In genomic region chr14:64507376-64508156, GRCh38 we compare ENCODE assay signal across 9 cellular contexts. TPM values are rescaled to one million over a fixed set of nuclear protein-coding genes. Genes with fewer than 3 reads are reported as not detected.
DNase-seq lines count a peak whose midpoint lies in the region; ATAC-seq and TF ChIP-seq lines count a peak whose summit lies in the region.
"Had no signal": no experiment of that assay in that cellular context is flagged by ENCODE, and none has a peak within 500 bp of the region (broad histone marks: within the 10 kb centered on the region; RNA-seq: fewer than 3 reads in every experiment).

No MANE protein-coding gene starts in this region.

- H3K27ac Mint-ChIP-seq in CD4-positive, alpha-beta T cell: peak overlapping the region; percentile 100
- peak overlapping the region; percentile 8 to 52 (median 52) for H3K27ac Mint-ChIP-seq in nephron

- CTCF ChIA-PET in CD4-positive, alpha-beta T cell (lab: Charles Lee): interaction anchor here (0.6 to 1.7 kb wide), 6 partner anchors 14 to 865 kb away, joined by 3 read pairs; no protein-coding TSS in a partner anchor

- no peaks in the 10 kb centered on the region for H3K9me3 Mint-ChIP-seq in CD4-positive, alpha-beta T cell
- no peaks in the 10 kb centered on the region for H3K9me3 Mint-ChIP-seq in nephron

- no peaks in the 10 kb centered on the region for H3K9me3 ChIP-seq in CD4-positive, alpha-beta T cell (ENCODE audit: control insufficient read depth, low read length)
- H3K9me3 ChIP-seq in testis: no peaks in the 10 kb centered on the region

- no peak for TF ChIP-seq CTCF in CD4-positive, alpha-beta T cell (IDR thresholded peaks at IDR 0.05)
- no peak for TF ChIP-seq CTCF in nephron (IDR thresholded peaks at IDR 0.05; ENCODE audit: unreplicated experiment in 3 of 3)
- no peak for TF ChIP-seq CTCF in testis (IDR thresholded peaks at IDR 0.05)

- H3K36me3 ChIP-seq in testis (ENCODE audit: low read depth, missing control alignments): no peaks in the 10 kb centered on the region
- H3K36me3 ChIP-seq: cardiac muscle cell had no signal

- POLR2A ChIA-PET in CD4-positive, alpha-beta T cell (lab: Charles Lee): no interaction called here

- WGBS in testis, 2 donors: 72% methylated on average over 4 of the region's 4 CpGs

- H3K4me3 ChIP-seq in testis: no peak overlapping the region
- H3K4me3 ChIP-seq: cardiac muscle cell had no signal

- TF ChIP-seq POLR2A in testis (IDR thresholded peaks at IDR 0.05): no peak

- H3K4me3 Mint-ChIP-seq in CD4-positive, alpha-beta T cell: peak overlapping the region; percentile 100
- H3K4me3 Mint-ChIP-seq in nephron: peak overlapping the region; percentile 86 to 91 (median 90)

- peaks cover 35% of the 10 kb centered on the region for H3K36me3 Mint-ChIP-seq in CD4-positive, alpha-beta T cell (ENCODE audit: low read depth)
- no peaks in the 10 kb centered on the region for H3K36me3 Mint-ChIP-seq in nephron (ENCODE audit: low read depth)

- H3K27ac ChIP-seq in CD4-positive, alpha-beta T cell (ENCODE audit: low read depth, low read length): peak overlapping the region; percentile 17
- H3K27ac ChIP-seq in testis: no peak overlapping the region
- H3K27ac ChIP-seq: cardiac muscle cell had no signal

- no peak for DNase-seq in CD4-positive, alpha-beta T cell
- DNase-seq in M059J (ENCODE audit: low read depth): peak; percentile 46
- peak; percentile 32 for DNase-seq in astrocyte of the hippocampus (ENCODE audit: low read depth, low spot score)
- DNase-seq in SKM-1 treated with dmso at 0.1 percent for 144 hours (lab: John Stamatoyannopoulos, UW; ENCODE audit: unreplicated experiment): no peak
- no peak for DNase-seq in testis

- H3K4me1 ChIP-seq in testis: peaks cover 35% of the 10 kb centered on the region

- H3K27me3 Mint-ChIP-seq in CD4-positive, alpha-beta T cell: peaks cover 4% of the 10 kb centered on the region
- H3K27me3 Mint-ChIP-seq in nephron (ENCODE audit: low read depth): no peaks in the 10 kb centered on the region

- intact Hi-C loops in CD4-positive, alpha-beta T cell (cut with DNase I, micrococcal nuclease): loop anchor here (2.0 to 10.0 kb wide), 3 partner anchors 31 to 863 kb away; partner anchors contain the start of genes WDR89 (in 2 of the 2) and CHURC1 (in 1 of the 2)
- intact Hi-C loops in testis (cut with DNase I; ENCODE audit: low total_unique reads): no loop called here

- peaks cover 78% of the 10 kb centered on the region for H3K4me1 Mint-ChIP-seq in CD4-positive, alpha-beta T cell (ENCODE audit: low read depth)
- peaks cover 52% of the 10 kb centered on the region for H3K4me1 Mint-ChIP-seq in nephron

- H3K27me3 ChIP-seq in CD4-positive, alpha-beta T cell (ENCODE audit: control insufficient read depth, insufficient read depth, low read length): no peaks in the 10 kb centered on the region
- no peaks in the 10 kb centered on the region for H3K27me3 ChIP-seq in testis
- H3K27me3 ChIP-seq: cardiac muscle cell had no signal

- ATAC-seq in CD4-positive, alpha-beta T cell (ENCODE audit: poor library complexity): no peak
- no peak for ATAC-seq in GM19467 (IDR thresholded peaks at IDR 0.05; ENCODE audit: unreplicated experiment)
- ATAC-seq in GM18520 (IDR thresholded peaks at IDR 0.05; ENCODE audit: unreplicated experiment): no peak

RNA-seq across cellular contexts. Expression of gene ZBTB1, which starts 3.0 kb away (rescaled TPM):
- 100 to 1,000 TPM; 146 to 147 TPM for total RNA-seq in CD4-positive, alpha-beta T cell
- 44.1 and 51.4 TPM in 2 replicates for total RNA-seq in M059J (2014; rRNA removed; shearing (Covaris generic))
- total RNA-seq in testis: 10 to 100 TPM; 33.2 to 34.7 TPM
- polyA plus RNA-seq in testis (ENCODE audit: insufficient read depth, low read depth, low replicate concordance): 20.8 TPM

RNA-seq across cellular contexts. Expression of gene ZBTB25, which starts 3.9 kb away (rescaled TPM):
- 10 to 100 TPM; 56.8 to 58.1 TPM for total RNA-seq in CD4-positive, alpha-beta T cell
- 5.5 and 6.3 TPM in 2 replicates for total RNA-seq in M059J (2014; rRNA removed; shearing (Covaris generic))
- total RNA-seq in testis: 10 to 100 TPM; 20.6 to 21.3 TPM
- 13.3 TPM for polyA plus RNA-seq in testis (ENCODE audit: insufficient read depth, low read depth, low replicate concordance)

RNA-seq across cellular contexts. Expression of gene HSPA2, which starts 33.0 kb away (rescaled TPM):
- total RNA-seq in CD4-positive, alpha-beta T cell: 1 to 10 TPM; 1.5 to 1.9 TPM
- total RNA-seq in M059J (2014; rRNA removed; shearing (Covaris generic)): 1.2 and 2.6 TPM in 2 replicates
- total RNA-seq in testis: 100 to 1,000 TPM; 134 to 160 TPM
- 389 TPM for polyA plus RNA-seq in testis (ENCODE audit: insufficient read depth, low read depth, low replicate concordance)

RNA-seq across cellular contexts. Expression of gene PPP1R36, which starts 42.2 kb away (rescaled TPM):
- total RNA-seq in CD4-positive, alpha-beta T cell: not detected
- 0.10 and 0.89 TPM in 2 replicates for total RNA-seq in M059J (2014; rRNA removed; shearing (Covaris generic))
- 10 to 100 TPM; 22.4 to 38.5 TPM for total RNA-seq in testis
- polyA plus RNA-seq in testis (ENCODE audit: insufficient read depth, low read depth, low replicate concordance): 108 TPM
- total RNA-seq: cardiac muscle cell had no signal

RNA-seq across cellular contexts. Expression of gene AKAP5, which starts 42.3 kb away (rescaled TPM):
- under 1 TPM; 0.49 to 0.50 TPM for total RNA-seq in CD4-positive, alpha-beta T cell
- total RNA-seq in M059J (2014; rRNA removed; shearing (Covaris generic)): 3.9 and 4.9 TPM in 2 replicates
- total RNA-seq in testis: under 1 TPM; 0.50 to 0.63 TPM
- 0.29 TPM for polyA plus RNA-seq in testis (ENCODE audit: insufficient read depth, low read depth, low replicate concordance)

Comparison
In these comparisons a context has a peak if more than half of its experiments do, and no peak if none do; other contexts are left out.
1. DNase-seq: peak in M059J (single experiment) and astrocyte of the hippocampus (single experiment); none in CD4-positive, alpha-beta T cell (0 of 10), SKM-1 treated with dmso at 0.1 percent for 144 hours (single experiment) and testis (single experiment).
2. RNA of gene HSPA2, which starts 33.0 kb away (total RNA-seq): 134 to 160 TPM in testis; 1.5 to 1.9 TPM in CD4-positive, alpha-beta T cell and 1.2 to 2.6 TPM in M059J; every median in the first group is over 10 times any median in the second.